In genomic region chr5:89041249-89041808, GRCh38 we compare ENCODE assay signal across 24 cellular contexts.
"Had no signal": no experiment of that assay in that cellular context is flagged by ENCODE, and none has a peak within 500 bp of the region (broad histone marks: within the 10 kb centered on the region; RNA-seq: fewer than 3 reads in every experiment).

No MANE protein-coding gene starts in this region.

- H3K27me3 ChIP-seq: SJCRH30 had no signal

- H3K27ac ChIP-seq: SJCRH30, WERI-Rb-1 had no signal

- H3K36me3 ChIP-seq: SJCRH30, WERI-Rb-1 had no signal

- ATAC-seq: activated CD4-positive, alpha-beta T cell treated with anti-CD3 and anti-CD28 coated beads for 36 hours; activated T-helper 17 cell treated with anti-CD3 and anti-CD28 coated beads, Interleukin-2, amount 50 U/mL, for 72 hours; Panc1; Right ventricle myocardium inferior had no signal

- H3K4me2 ChIP-seq: SK-N-SH had no signal

- H3K9me2 ChIP-seq: SK-N-SH had no signal

- DNase-seq: activated CD4-positive, alpha-beta memory T cell treated with anti-CD3 and anti-CD28 coated beads, Interleukin-2, amount 10 ng/mL, durations not matched to agents 7 days and 5 days; activated CD4-positive, alpha-beta T cell treated with anti-CD3 and anti-CD28 coated beads for 36 hours; activated CD4-positive, alpha-beta T cell treated with anti-CD3 and anti-CD28 coated beads, Interleukin-2, amount 50 U/mL, for 1 hour; activated gamma-delta T cell; activated naive CD4-positive, alpha-beta T cell treated with anti-CD3 and anti-CD28 coated beads for 36 hours; activated T-cell treated with anti-CD3 and anti-CD28 coated beads for 4 hours; activated T-cell treated with anti-CD3 and anti-CD28 coated beads, Interleukin-2, amount 50 U/mL, for 48 hours; amygdala; Karpas-422; NCI-H1105 treated with DMSO at 0.1 percent for 48 hours; NCI-H1436 treated with DMSO at 0.1 percent for 48 hours; NCI-H187 treated with DMSO at 0.1 percent for 48 hours; NCI-H2081 treated with DMSO at 0.1 percent for 48 hours; NCI-H526 treated with DMSO at 0.1 percent for 48 hours; NK-92 treated with Interleukin-12 subunit alpha and Interleukin-12 subunit beta, amount 100 ng/mL, for 24 hours; OCI-M1; RPMI8226; SJCRH30; SK-N-SH; T-helper 1 cell had no signal

- H3K4me3 ChIP-seq: SJCRH30 had no signal

- H3K9me3 ChIP-seq: SJCRH30, SK-N-SH had no signal

- H3K9ac ChIP-seq: SK-N-SH had no signal
